ENCODE assay signal across 23 cellular contexts in the genomic region with DNA sequence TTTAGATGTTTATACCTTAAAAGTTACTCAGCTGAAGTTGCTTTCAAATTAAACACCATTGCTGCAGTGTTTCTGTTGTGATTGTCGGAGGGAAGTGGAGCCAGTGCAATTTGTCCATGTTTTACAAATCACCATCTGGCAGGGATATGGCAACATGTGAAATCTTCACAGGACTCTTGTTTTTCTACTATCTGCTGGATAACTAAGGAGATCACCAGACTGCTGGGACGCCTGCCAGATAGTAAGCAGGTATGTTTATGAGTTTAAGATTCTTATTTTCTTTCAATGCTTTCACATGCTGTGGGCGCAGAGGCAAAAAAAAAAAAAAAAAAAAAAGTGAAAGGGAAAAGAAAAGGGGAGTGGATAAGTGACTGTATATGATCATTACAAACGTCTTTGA.
DNase-seq lines count a peak whose midpoint lies in the region; ATAC-seq, FAIRE-seq and TF ChIP-seq lines count a peak whose summit lies in the region.
"Had no signal": no experiment of that assay in that cellular context is flagged by ENCODE, and none has a peak within 500 bp of the region (broad histone marks: within the 10 kb centered on the region; RNA-seq: fewer than 3 reads in every experiment).

No MANE protein-coding gene starts in this region.

- BruUV-seq in MCF 10A (replicated peaks; lab: Mats Ljungman, UMichigan) (no TSS peak), HepG2 (replicated peaks; lab: Mats Ljungman, UMichigan) (no TSS peak)

- intact Hi-C loops in MCF 10A (cut with micrococcal nuclease), result no loop called here
- intact Hi-C loops in breast epithelium (cut with DNase I; ENCODE audit: low total_unique reads), result no loop called here
- intact Hi-C loops in HepG2 (cut with micrococcal nuclease; ENCODE audit: unreplicated experiment), result no loop called here

- H3K27me3 Mint-ChIP-seq in MCF 10A (ENCODE audit: insufficient read depth, unreplicated experiment) (no peaks in the 10 kb centered on the region), T-cell (no peaks in the 10 kb centered on the region)
- H3K27me3 Mint-ChIP-seq in stimulated activated naive CD8-positive, alpha-beta T cell treated with anti-CD3 and anti-CD28 coated beads, Interleukin-15, amount 100 ng/mL, for 72 hours, result no peaks in the 10 kb centered on the region

- ATAC-seq in HepG2, result no peak
- ATAC-seq in stimulated activated naive CD8-positive, alpha-beta T cell treated with anti-CD3 and anti-CD28 coated beads, Interleukin-15, amount 100 ng/mL, for 72 hours, result no peak
- ATAC-seq in T-cell (replicated peaks in 1 of 4), result no peak
- ATAC-seq in gastroesophageal sphincter, result no peak
- ATAC-seq: Right ventricle myocardium inferior had no signal

- 67% methylated on average over 4 of the region's 4 CpGs for WGBS in HepG2 (ENCODE audit: low lambda C conversion rate)
- 54 to 71% methylated on average over 3 to 4 of the region's 4 CpGs for WGBS in gastroesophageal sphincter (ENCODE audit: low coverage in 1 of 2), 2 donors

- H3K4me1 Mint-ChIP-seq in MCF 10A (ENCODE audit: insufficient read depth, unreplicated experiment) (peaks cover 26% of the 10 kb centered on the region), T-cell (no peaks in the 10 kb centered on the region)
- H3K4me1 Mint-ChIP-seq in stimulated activated naive CD8-positive, alpha-beta T cell treated with anti-CD3 and anti-CD28 coated beads, Interleukin-15, amount 100 ng/mL, for 72 hours, result no peaks in the 10 kb centered on the region
- H3K4me1 Mint-ChIP-seq: CD8-positive, alpha-beta memory T cell had no signal

- H3K36me3 Mint-ChIP-seq in MCF 10A (ENCODE audit: insufficient read depth, unreplicated experiment) (peaks cover 5% of the 10 kb centered on the region), T-cell (no peaks in the 10 kb centered on the region)
- H3K36me3 Mint-ChIP-seq: CD8-positive, alpha-beta memory T cell had no signal

- H3K4me1 ChIP-seq in breast epithelium, result peaks cover 0 to 5% of the 10 kb centered on the region in 2 donors
- H3K4me1 ChIP-seq in HepG2 (ENCODE audit: insufficient read depth, low read length), result peaks cover 38% of the 10 kb centered on the region
- H3K4me1 ChIP-seq in gastroesophageal sphincter, result peaks cover 0 to 12% (median 0%) of the 10 kb centered on the region in 3 donors

- H3K9me3 ChIP-seq in breast epithelium, result peaks cover 0 to 3% of the 10 kb centered on the region in 2 donors
- H3K9me3 ChIP-seq in HepG2 (ENCODE audit: low read length), result peaks cover 8% of the 10 kb centered on the region; the same call in 1 of the 2 replicates
- no peaks in the 10 kb centered on the region for H3K9me3 ChIP-seq in gastroesophageal sphincter
- H3K9me3 ChIP-seq: SJSA1 had no signal

- no peak for TF ChIP-seq CTCF in MCF 10A (IDR thresholded peaks at IDR 0.05; ENCODE audit: unreplicated experiment)
- no peak for TF ChIP-seq CTCF in breast epithelium (IDR thresholded peaks at IDR 0.05)
- no peak for TF ChIP-seq CTCF in HepG2 (CRISPR knock-in tag; IDR thresholded peaks at IDR 0.05)
- no peak for TF ChIP-seq CTCF in gastroesophageal sphincter (IDR thresholded peaks at IDR 0.05)

- peak overlapping the region; percentile 12 for H3K27ac Mint-ChIP-seq in MCF 10A (ENCODE audit: low read depth, unreplicated experiment)
- H3K27ac Mint-ChIP-seq in stimulated activated naive CD8-positive, alpha-beta T cell treated with anti-CD3 and anti-CD28 coated beads, Interleukin-15, amount 100 ng/mL, for 72 hours, result no peak overlapping the region
- H3K27ac Mint-ChIP-seq in T-cell, result no peak overlapping the region
- H3K27ac Mint-ChIP-seq: CD8-positive, alpha-beta memory T cell had no signal

- H3K9me3 Mint-ChIP-seq in MCF 10A (ENCODE audit: unreplicated experiment), result no peaks in the 10 kb centered on the region
- H3K9me3 Mint-ChIP-seq in stimulated activated naive CD8-positive, alpha-beta T cell treated with anti-CD3 and anti-CD28 coated beads, Interleukin-15, amount 100 ng/mL, for 72 hours, result no peaks in the 10 kb centered on the region
- H3K9me3 Mint-ChIP-seq in T-cell, result peaks cover 0 to 8% (median 4%) of the 10 kb centered on the region in 3 donors

- H3K9ac ChIP-seq in HepG2 (ENCODE audit: insufficient read depth, low read depth, low read length), result no peak overlapping the region

- no peak for FAIRE-seq in HepG2 (lab: Jason Lieb, UNC)

- CTCF ChIA-PET in MCF 10A (lab: Yijun Ruan, JAX), result no interaction called here
- CTCF ChIA-PET in HepG2 (lab: Yijun Ruan, JAX; ENCODE audit: low intra/inter-chr PET ratio, low total read pairs), result no interaction called here
- CTCF ChIA-PET in T-cell (lab: Charles Lee), result interaction anchor here in 1 of 2 donors (0.6 kb wide), 1 partner anchor 175 kb away, joined by 3 read pairs; no protein-coding TSS in a partner anchor

- H3K4me3 Mint-ChIP-seq in MCF 10A (ENCODE audit: unreplicated experiment), result no peak overlapping the region
- H3K4me3 Mint-ChIP-seq in stimulated activated naive CD8-positive, alpha-beta T cell treated with anti-CD3 and anti-CD28 coated beads, Interleukin-15, amount 100 ng/mL, for 72 hours, result no peak overlapping the region
- H3K4me3 Mint-ChIP-seq in T-cell, result no peak overlapping the region
- H3K4me3 Mint-ChIP-seq: CD8-positive, alpha-beta memory T cell had no signal

- H3K4me2 ChIP-seq in HepG2 (ENCODE audit: low read depth, low read length), result no peak overlapping the region

- H3K36me3 ChIP-seq in breast epithelium (no peaks in the 10 kb centered on the region), HepG2 (replicated peaks in 1 of 2; ENCODE audit: control insufficient read depth in 1 of 2, insufficient read depth in 2 of 2, low read length in 2 of 2) (no peaks in the 10 kb centered on the region), gastroesophageal sphincter (no peaks in the 10 kb centered on the region)
- H3K36me3 ChIP-seq: MG63, SJSA1 had no signal

- POLR2A ChIA-PET in MCF 10A (lab: Yijun Ruan, JAX) (no interaction called here), HepG2 (lab: Yijun Ruan, JAX) (no interaction called here), T-cell (lab: Charles Lee) (no interaction called here)

- no peaks in the 10 kb centered on the region for H4K20me1 ChIP-seq in HepG2 (ENCODE audit: insufficient read depth, low read length)

- no peak for TF ChIP-seq RAD21 in HepG2 (CRISPR knock-in tag; IDR thresholded peaks at IDR 0.05)

- H3K4me3 ChIP-seq in breast epithelium, result no peak overlapping the region
- H3K4me3 ChIP-seq in HepG2 (replicated peaks in 1 of 3; ENCODE audit: insufficient read depth in 1 of 3, low read depth in 2 of 3, low read length in 3 of 3), result no peak overlapping the region
- no peak overlapping the region for H3K4me3 ChIP-seq in gastroesophageal sphincter
- H3K4me3 ChIP-seq: MG63, SJSA1 had no signal

- in situ Hi-C loops in HepG2 (cut with HindIII; ENCODE audit: extremely low pct_ligation_motif_present, low pct_unique_long_range_greater_than_20kb), result no loop called here

- no peak for TF ChIP-seq EP300 in HepG2 (IDR thresholded peaks at IDR 0.05; ENCODE audit: low read depth in 2 of 2, low read length in 2 of 2)
- no peak for TF ChIP-seq EP300 in HepG2 (CRISPR knock-in tag; IDR thresholded peaks at IDR 0.05; ENCODE audit: borderline replicate concordance)
- no peak for TF ChIP-seq EP300 in gastroesophageal sphincter (IDR thresholded peaks at IDR 0.05)

- H2AFZ ChIP-seq in HepG2 (ENCODE audit: low read length), result no peak overlapping the region

- no peak for DNase-seq in MCF 10A (ENCODE audit: unreplicated experiment)
- no peak for DNase-seq in breast epithelium (ENCODE audit: low spot score in 2 of 2)
- DNase-seq in amniotic epithelial cell (ENCODE audit: low read depth), result peak; percentile 52
- DNase-seq in HepG2 (ENCODE audit: low spot score), result no peak
- no peak for DNase-seq in stimulated activated naive CD8-positive, alpha-beta T cell treated with anti-CD3 and anti-CD28 coated beads, Interleukin-15, amount 100 ng/mL, for 72 hours
- DNase-seq in T-cell, result no peak
- no peak for DNase-seq in activated CD4-positive, alpha-beta T cell treated with anti-CD3 and anti-CD28 coated beads for 48 hours
- DNase-seq: 8988T; Calu3; CD8-positive, alpha-beta memory T cell; EL; H7; Karpas-422; MG63; NCI-H1417; NCI-H1694 treated with DMSO at 0.1 percent for 48 hours; NCI-H2081 treated with DMSO at 0.1 percent for 48 hours; NCI-H2227 treated with DMSO at 0.1 percent for 48 hours; NCI-H526 had no signal

- no peaks in the 10 kb centered on the region for H3K79me2 ChIP-seq in HepG2 (ENCODE audit: insufficient read depth, low read length)

- no peak overlapping the region for H3K27ac ChIP-seq in breast epithelium
- H3K27ac ChIP-seq in HepG2 (ENCODE audit: extremely low read length, insufficient read depth, low read length), result no peak overlapping the region
- no peak overlapping the region for H3K27ac ChIP-seq in gastroesophageal sphincter
- H3K27ac ChIP-seq: C4-2B, SJSA1 had no signal

- H3K27me3 ChIP-seq in breast epithelium, result no peaks in the 10 kb centered on the region
- no peaks in the 10 kb centered on the region for H3K27me3 ChIP-seq in HepG2 (ENCODE audit: control insufficient read depth in 1 of 2, insufficient read depth in 2 of 2, low read length in 2 of 2)
- H3K27me3 ChIP-seq in gastroesophageal sphincter, result no peaks in the 10 kb centered on the region
- H3K27me3 ChIP-seq: MG63, SJSA1 had no signal

- no peak for TF ChIP-seq POLR2A in breast epithelium (IDR thresholded peaks at IDR 0.05)
- no peak for TF ChIP-seq POLR2A in HepG2 (IDR thresholded peaks at IDR 0.05; ENCODE audit: insufficient read depth in 1 of 2, low read depth in 2 of 2, low read length in 2 of 2)
- TF ChIP-seq POLR2A in gastroesophageal sphincter (IDR thresholded peaks at IDR 0.05), result no peak

TF ChIP-seq in HepG2, 621 proteins besides CTCF, POLR2A, EP300 and RAD21 (continues in another document):
- TF ChIP-seq ZNF576 (CRISPR knock-in tag; IDR thresholded peaks at IDR 0.05), result no peak
- no peak for TF ChIP-seq ZNF644 (CRISPR knock-in tag; IDR thresholded peaks at IDR 0.05; ENCODE audit: low read depth)
